26 cellular contexts compared by ENCODE assay signal in the genomic region with DNA sequence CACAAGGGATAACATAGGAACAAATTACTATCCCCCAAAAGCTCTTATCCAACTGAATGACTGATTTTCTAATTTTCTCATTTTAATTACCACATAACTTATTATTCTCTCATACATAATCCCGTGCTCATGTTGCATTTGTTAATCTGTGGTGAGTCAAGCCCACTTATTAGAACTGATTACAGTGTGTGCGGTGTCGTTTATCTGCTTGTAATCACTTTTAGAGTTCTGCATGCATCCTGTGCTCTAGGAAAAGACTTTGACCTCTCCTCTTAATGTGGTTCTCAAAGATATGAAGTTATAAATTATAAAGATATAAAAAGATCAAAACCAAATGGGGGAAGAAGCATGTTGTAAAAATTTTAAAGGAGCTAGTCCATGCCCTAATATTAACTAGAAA. TPM values are rescaled to one million over a fixed set of nuclear protein-coding genes. Genes with fewer than 3 reads are reported as not detected.
"Had no signal": no experiment of that assay in that cellular context is flagged by ENCODE, and none has a peak within 500 bp of the region (broad histone marks: within the 10 kb centered on the region; RNA-seq: fewer than 3 reads in every experiment).

No MANE protein-coding gene starts in this region.

- FAIRE-seq: HTR-8/SVneo, K562, RCC 7860 had no signal

- DNase-seq: Kasumi-1, MV-4-11, NCI-H1048, NCI-H1105, NCI-H1417, NCI-H1436 treated with DMSO at 0.1 percent for 48 hours, NCI-H1694, NCI-H187 treated with DMSO at 0.1 percent for 48 hours, NCI-H2081, NCI-H2107, NCI-H226, NCI-H446, NCI-H510A, NCI-H524 treated with DMSO at 0.1 percent for 48 hours, NCI-H69, NCI-H774, Right ventricle myocardium superior, RPMI8226, SIG-M5, SK-N-SH had no signal

- H3K4me3 Mint-ChIP-seq: IgD-negative memory B cell had no signal

- H3K27ac Mint-ChIP-seq: IgD-negative memory B cell had no signal

RNA-seq across cellular contexts. Expression of a gene that starts 29.7 kb away (rescaled TPM):
- total RNA-seq: K562, M059J, Right ventricle myocardium superior, SJSA1 had no signal
